11 cellular contexts compared by ENCODE assay signal in genomic region chr16:66844009-66844341, GRCh38. TPM values are rescaled to one million over a fixed set of nuclear protein-coding genes. Genes with fewer than 3 reads are reported as not detected.
DNase-seq lines count a peak whose midpoint lies in the region; ATAC-seq and TF ChIP-seq lines count a peak whose summit lies in the region.
"Had no signal": no experiment of that assay in that cellular context is flagged by ENCODE, and none has a peak within 500 bp of the region (broad histone marks: within the 10 kb centered on the region; RNA-seq: fewer than 3 reads in every experiment).

No MANE protein-coding gene starts in this region.

- POLR2A ChIA-PET in MCF 10A (lab: Yijun Ruan, JAX), result interaction anchor here (0.7 to 1.0 kb wide), 2 partner anchors 13 to 21 kb away, joined by 3 to 4 read pairs; partner anchors contain the start of gene NAE1
- POLR2A ChIA-PET in naive thymus-derived CD8-positive, alpha-beta T cell (lab: Charles Lee), result no interaction called here

- DNase-seq in breast epithelium (ENCODE audit: low spot score in 2 of 2), result no peak
- no peak for DNase-seq in MCF 10A (ENCODE audit: unreplicated experiment)
- DNase-seq in coronary artery (ENCODE audit: low spot score), result no peak
- DNase-seq in naive thymus-derived CD8-positive, alpha-beta T cell, result no peak
- DNase-seq in transverse colon, result no peak
- DNase-seq in mucosa of gallbladder (ENCODE audit: low spot score), result no peak

- WGBS in transverse colon (ENCODE audit: low coverage in 1 of 2), 2 donors, result 25% methylated on average over 14 of the region's 14 CpGs; no CpG with 5 or more reads in 1 of the 2 donors

- peaks cover 1% of the 10 kb centered on the region for H3K9me3 Mint-ChIP-seq in MCF 10A (ENCODE audit: unreplicated experiment)
- no peaks in the 10 kb centered on the region for H3K9me3 Mint-ChIP-seq in naive thymus-derived CD8-positive, alpha-beta T cell

- peaks cover 4 to 6% of the 10 kb centered on the region in 2 donors for H3K4me1 ChIP-seq in breast epithelium
- H3K4me1 ChIP-seq in transverse colon, result peaks cover 4 to 14% (median 12%) of the 10 kb centered on the region in 4 donors
- H3K4me1 ChIP-seq: SJSA1 had no signal

- ATAC-seq in naive thymus-derived CD8-positive, alpha-beta T cell, result no peak
- ATAC-seq in GM21576 (IDR thresholded peaks at IDR 0.05; ENCODE audit: unreplicated experiment), result no peak
- no peak for ATAC-seq in HG02852 (IDR thresholded peaks at IDR 0.05; ENCODE audit: unreplicated experiment)

- peaks cover 6% of the 10 kb centered on the region for H3K36me3 Mint-ChIP-seq in MCF 10A (ENCODE audit: insufficient read depth, unreplicated experiment)
- peaks cover 0 to 3% (median 0%) of the 10 kb centered on the region in 3 donors for H3K36me3 Mint-ChIP-seq in naive thymus-derived CD8-positive, alpha-beta T cell

- H3K27ac Mint-ChIP-seq in MCF 10A (ENCODE audit: low read depth, unreplicated experiment), result no peak overlapping the region
- H3K27ac Mint-ChIP-seq in naive thymus-derived CD8-positive, alpha-beta T cell, result peak overlapping the region in 1 of 10 donors; percentile 59

- peaks cover 11% of the 10 kb centered on the region for H3K27me3 Mint-ChIP-seq in MCF 10A (ENCODE audit: insufficient read depth, unreplicated experiment)
- H3K27me3 Mint-ChIP-seq in naive thymus-derived CD8-positive, alpha-beta T cell, result peaks cover 14 to 57% (median 41%) of the 10 kb centered on the region in 5 donors

- TF ChIP-seq POLR2A in breast epithelium (IDR thresholded peaks at IDR 0.05), result no peak
- no peak for TF ChIP-seq POLR2A in transverse colon (IDR thresholded peaks at IDR 0.05)

- intact Hi-C loops in breast epithelium (cut with DNase I; ENCODE audit: low total_unique reads), result no loop called here
- intact Hi-C loops in MCF 10A (cut with micrococcal nuclease), result no loop called here
- intact Hi-C loops in transverse colon (cut with DNase I; ENCODE audit: low total_unique reads), result no loop called here

- no peak overlapping the region for H3K4me3 Mint-ChIP-seq in MCF 10A (ENCODE audit: unreplicated experiment)
- peak overlapping the region; percentile 36 to 86 (median 66) for H3K4me3 Mint-ChIP-seq in naive thymus-derived CD8-positive, alpha-beta T cell

- no peak for TF ChIP-seq EP300 in transverse colon (IDR thresholded peaks at IDR 0.05; ENCODE audit: low read depth)

- H3K36me3 ChIP-seq in breast epithelium, result no peaks in the 10 kb centered on the region
- H3K36me3 ChIP-seq in transverse colon, result no peaks in the 10 kb centered on the region
- H3K36me3 ChIP-seq: SJSA1 had no signal

- no peaks in the 10 kb centered on the region for H3K9me3 ChIP-seq in breast epithelium
- no peaks in the 10 kb centered on the region for H3K9me3 ChIP-seq in transverse colon
- H3K9me3 ChIP-seq: SJSA1 had no signal

- no peak for TF ChIP-seq CTCF in breast epithelium (IDR thresholded peaks at IDR 0.05)
- TF ChIP-seq CTCF in MCF 10A (IDR thresholded peaks at IDR 0.05; ENCODE audit: unreplicated experiment), result no peak
- TF ChIP-seq CTCF in coronary artery (IDR thresholded peaks at IDR 0.05), result no peak
- no peak for TF ChIP-seq CTCF in transverse colon (IDR thresholded peaks at IDR 0.05)

- in situ Hi-C loops in transverse colon (cut with MboI; ENCODE audit: low pct_ligation_motif_present in 1 of 4, low pct_unique_long_range_greater_than_20kb in 1 of 4, low sequenced_read_pairs in 3 of 4), result no loop called here

- H3K4me3 ChIP-seq in breast epithelium (peak overlapping the region; percentile 32 to 68 (median 47)), coronary artery (peak overlapping the region; percentile 69), transverse colon (peak overlapping the region in 3 of 4 donors; percentile 20 to 51 (median 41))
- H3K4me3 ChIP-seq: SJSA1 had no signal

- H3K4me1 Mint-ChIP-seq in MCF 10A (ENCODE audit: insufficient read depth, unreplicated experiment), result peaks cover 7% of the 10 kb centered on the region
- H3K4me1 Mint-ChIP-seq in naive thymus-derived CD8-positive, alpha-beta T cell, result peaks cover 3 to 11% (median 6%) of the 10 kb centered on the region in 4 donors

- CTCF ChIA-PET in MCF 10A (lab: Yijun Ruan, JAX), result interaction anchor here (0.6 to 3.4 kb wide), 6 partner anchors 13 to 500 kb away, joined by 3 to 29 read pairs (median 6); partner anchors contain the start of gene NAE1

- H3K27me3 ChIP-seq in breast epithelium (peaks cover 0 to 22% of the 10 kb centered on the region in 2 donors), transverse colon (peaks cover 32% of the 10 kb centered on the region)

- BruUV-seq in MCF 10A (replicated peaks; lab: Mats Ljungman, UMichigan), result no TSS peak

- H3K27ac ChIP-seq in breast epithelium (no peak overlapping the region), coronary artery (no peak overlapping the region), transverse colon (no peak overlapping the region)
- H3K27ac ChIP-seq: SJSA1 had no signal

RNA-seq across cellular contexts. Expression of gene CA7, which starts 0.2 kb away (rescaled TPM):
- total RNA-seq in breast epithelium (1 to 10 TPM in 1 of 3 donors, not detected in 2; 1.3 TPM), MCF 10A (2022) (not detected in 2 replicates), transverse colon (100 to 1,000 TPM; 107 to 237 (median 152) TPM), mucosa of gallbladder (not detected)
- not detected for total RNA-seq in naive thymus-derived CD8-positive, alpha-beta T cell
- polyA plus RNA-seq in naive thymus-derived CD8-positive, alpha-beta T cell, result not detected
- total RNA-seq: esophagus mucosa, H4, SJSA1 had no signal

RNA-seq across cellular contexts. Expression of gene NAE1, which starts 13.2 kb away (rescaled TPM):
- total RNA-seq in breast epithelium (10 to 100 TPM; 44.0 to 69.8 (median 60.3) TPM), MCF 10A (2022) (65.5 and 65.7 TPM in 2 replicates), transverse colon (10 to 100 TPM; 25.3 to 45.1 (median 32.1) TPM), mucosa of gallbladder (46.1 TPM)
- total RNA-seq in naive thymus-derived CD8-positive, alpha-beta T cell, result 100 to 1,000 TPM; 103 to 113 TPM
- 100 to 1,000 TPM in 1 of 3 donors, 10 to 100 TPM in 2; 84.7 to 107 (median 95.7) TPM for polyA plus RNA-seq in naive thymus-derived CD8-positive, alpha-beta T cell

RNA-seq across cellular contexts. Expression of gene PDP2, which starts 36.3 kb away (rescaled TPM):
- total RNA-seq in breast epithelium, result 10 to 100 TPM in 1 of 3 donors, 1 to 10 TPM in 2; 8.8 to 18.6 (median 9.4) TPM
- total RNA-seq in MCF 10A (2022), result 21.5 and 22.8 TPM in 2 replicates
- 10 to 100 TPM; 10.0 to 11.3 TPM for total RNA-seq in naive thymus-derived CD8-positive, alpha-beta T cell
- 1 to 10 TPM; 1.2 to 1.8 (median 1.7) TPM for polyA plus RNA-seq in naive thymus-derived CD8-positive, alpha-beta T cell
- total RNA-seq in transverse colon, result 10 to 100 TPM in 2 of 4 donors, 1 to 10 TPM in 2; 4.9 to 36.2 (median 11.5) TPM
- 18.6 TPM for total RNA-seq in mucosa of gallbladder

RNA-seq across cellular contexts. Expression of gene TERB1, which starts 42.6 kb away (rescaled TPM):
- total RNA-seq in breast epithelium, result under 1 TPM; 0.33 to 0.64 (median 0.59) TPM
- total RNA-seq in MCF 10A (2022), result 0.26 and 0.69 TPM in 2 replicates
- under 1 TPM; 0.25 to 0.81 TPM for total RNA-seq in naive thymus-derived CD8-positive, alpha-beta T cell
- polyA plus RNA-seq in naive thymus-derived CD8-positive, alpha-beta T cell, result not detected
- total RNA-seq in transverse colon, result under 1 TPM in 1 of 4 donors, not detected in 3; 0.32 TPM
- not detected for total RNA-seq in mucosa of gallbladder

Comparison
In these comparisons a context has a peak if more than half of its experiments do, and no peak if none do; other contexts are left out.
1. RNA of gene CA7, which starts 0.2 kb away (total RNA-seq): 107 to 237 TPM in transverse colon; 1.3 TPM in breast epithelium, not detected in MCF 10A, not detected in naive thymus-derived CD8-positive, alpha-beta T cell and not detected in mucosa of gallbladder (single experiment); every median in the first group is over 10 times any median in the second.
2. Peak in every context shown above with its lines, with median percentiles within 50 percentile points of each other: H3K4me3 ChIP-seq.